8 cellular contexts compared by ENCODE assay signal in the genomic region with DNA sequence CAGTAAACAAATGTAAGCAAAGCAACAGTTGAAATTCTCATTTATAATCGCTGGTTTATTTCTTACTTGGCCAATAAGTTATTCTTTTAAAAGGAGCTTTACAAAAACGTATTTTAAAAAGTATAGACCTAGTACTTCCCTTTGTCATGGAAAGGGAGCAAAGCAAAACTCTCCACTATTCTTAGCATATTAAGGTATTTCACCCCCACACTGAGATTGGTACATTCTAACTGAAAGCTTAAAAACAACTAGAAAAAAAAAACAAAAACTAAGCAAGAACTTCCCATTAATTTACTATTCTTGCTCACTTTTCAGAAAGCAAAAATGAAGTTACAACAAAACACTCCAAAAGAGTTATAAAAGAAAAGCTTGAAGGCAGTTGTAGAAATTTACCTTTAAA. TPM values are rescaled to one million over a fixed set of nuclear protein-coding genes. Genes with fewer than 3 reads are reported as not detected.
A peak's percentile ranks its signal among the peaks of the same experiment; 100 is the strongest.
DNase-seq lines count a peak whose midpoint lies in the region; ATAC-seq and TF ChIP-seq lines count a peak whose summit lies in the region.

No MANE protein-coding gene starts in this region.

- H3K27me3 ChIP-seq in AG04450 (ENCODE audit: control insufficient read depth, insufficient read depth, low read length) = no peaks in the 10 kb centered on the region
- H3K27me3 ChIP-seq in muscle layer of duodenum (ENCODE audit: low read depth, low read length) = no peaks in the 10 kb centered on the region

- POLR2A ChIA-PET in AG04450 (lab: Yijun Ruan, JAX) = no interaction called here

- H3K4me1 ChIP-seq in muscle layer of duodenum (ENCODE audit: control insufficient read depth in 1 of 2, insufficient read depth in 2 of 2, low read length in 2 of 2) = peaks cover 21 to 28% of the 10 kb centered on the region in 2 donors

- H3K27me3 Mint-ChIP-seq in central memory CD8-positive, alpha-beta T cell = no peaks in the 10 kb centered on the region

- H3K9me3 ChIP-seq in AG04450 (ENCODE audit: control insufficient read depth, insufficient read depth, low read length) (no peaks in the 10 kb centered on the region; the same call in 1 of the 2 replicates), muscle layer of duodenum (ENCODE audit: control insufficient read depth in 1 of 2, low read length in 2 of 2) (no peaks in the 10 kb centered on the region)

- DNase-seq in AG04450 (ENCODE audit: low read depth, low spot score) (no peak), DMS 273 treated with DMSO at 0.1 percent for 48 hours (lab: John Stamatoyannopoulos, UW) (no peak), globus pallidus (ENCODE audit: low spot score) (no peak)
- no peak for DNase-seq in Jurkat, Clone E6-1 (ENCODE audit: low read depth, low spot score)
- no peak for DNase-seq in central memory CD8-positive, alpha-beta T cell (ENCODE audit: low spot score in 2 of 2)

- peaks cover 0 to 13% of the 10 kb centered on the region in 2 donors for H3K36me3 ChIP-seq in muscle layer of duodenum (ENCODE audit: control insufficient read depth in 1 of 2, insufficient read depth in 2 of 2, low read length in 2 of 2)

- CTCF ChIA-PET in AG04450 (lab: Charles Lee) = interaction anchor here (0.7 kb wide), 2 partner anchors 12 to 234 kb away, joined by 3 read pairs; no protein-coding TSS in a partner anchor

- peaks cover 49% of the 10 kb centered on the region for H3K4me1 Mint-ChIP-seq in central memory CD8-positive, alpha-beta T cell

- ATAC-seq in central memory CD8-positive, alpha-beta T cell (replicated peaks; ENCODE audit: extremely low read depth, poor library complexity, severe bottlenecking) = no peak
- ATAC-seq in GM18861 (IDR thresholded peaks at IDR 0.05; ENCODE audit: unreplicated experiment) = no peak
- no peak for ATAC-seq in GM21786 (IDR thresholded peaks at IDR 0.05; ENCODE audit: unreplicated experiment)

- no peak for TF ChIP-seq CTCF in AG04450 (IDR thresholded peaks at IDR 0.05; ENCODE audit: low read depth, low read length)

- H3K27ac ChIP-seq in AG04450 (ENCODE audit: low read depth, low read length) (no peak overlapping the region), muscle layer of duodenum (ENCODE audit: low read length) (peak overlapping the region; percentile 96)

- no peaks in the 10 kb centered on the region for H3K9me3 Mint-ChIP-seq in central memory CD8-positive, alpha-beta T cell

- H3K27ac Mint-ChIP-seq in central memory CD8-positive, alpha-beta T cell (ENCODE audit: low read depth) = peak overlapping the region; percentile 97

- H3K36me3 Mint-ChIP-seq in central memory CD8-positive, alpha-beta T cell (ENCODE audit: insufficient read depth) = peaks cover 31% of the 10 kb centered on the region

- H3K4me3 Mint-ChIP-seq in central memory CD8-positive, alpha-beta T cell = peak overlapping the region; percentile 97

- H3K4me3 ChIP-seq in AG04450 (ENCODE audit: low read depth, low read length) (peak overlapping the region; percentile 95), muscle layer of duodenum (ENCODE audit: low read depth in 1 of 2, low read length in 2 of 2) (peak overlapping the region; percentile 76 to 95)
- H3K4me3 ChIP-seq in Jurkat, Clone E6-1 (ENCODE audit: low read length) = peak overlapping the region; percentile 95

RNA-seq across cellular contexts. Expression of gene ATG3, which starts 1.4 kb away (rescaled TPM):
- polyA plus RNA-seq in AG04450 (2011; rRNA removed) = 44.5 and 60.7 TPM in 2 replicates
- 33.4 and 47.0 TPM in 2 replicates for polyA minus RNA-seq in AG04450 (2011; rRNA and poly(A)+ RNA removed)
- 112 TPM for polyA plus RNA-seq in Jurkat, Clone E6-1 (2012; ENCODE audit: insufficient read depth, insufficient read length)

RNA-seq across cellular contexts. Expression of gene SLC35A5, which starts 1.5 kb away (rescaled TPM):
- 40.5 and 53.6 TPM in 2 replicates for polyA plus RNA-seq in AG04450 (2011; rRNA removed)
- polyA minus RNA-seq in AG04450 (2011; rRNA and poly(A)+ RNA removed) = 28.7 and 34.8 TPM in 2 replicates
- 15.9 TPM for polyA plus RNA-seq in Jurkat, Clone E6-1 (2012; ENCODE audit: insufficient read depth, insufficient read length)
